ENCODE assay signal across 10 cellular contexts in genomic region chr2:120740765-120741513, GRCh38. TPM values are rescaled to one million over a fixed set of nuclear protein-coding genes. Genes with fewer than 3 reads are reported as not detected.
A peak's percentile ranks its signal among the peaks of the same experiment; 100 is the strongest.
DNase-seq lines count a peak whose midpoint lies in the region; ATAC-seq and TF ChIP-seq lines count a peak whose summit lies in the region.
"Had no signal": no experiment of that assay in that cellular context is flagged by ENCODE, and none has a peak within 500 bp of the region (broad histone marks: within the 10 kb centered on the region; RNA-seq: fewer than 3 reads in every experiment).

No MANE protein-coding gene starts in this region.

- H3K9me3 ChIP-seq in cardiac muscle cell (ENCODE audit: low read depth) = no peaks in the 10 kb centered on the region
- H3K9me3 ChIP-seq in ectodermal cell (ENCODE audit: control insufficient read depth, low read length) = no peaks in the 10 kb centered on the region
- no peaks in the 10 kb centered on the region for H3K9me3 ChIP-seq in muscle layer of colon (ENCODE audit: low read length)

- H3K4me1 ChIP-seq in cardiac muscle cell (ENCODE audit: low read depth) = peaks cover 44% of the 10 kb centered on the region
- H3K4me1 ChIP-seq in ectodermal cell (ENCODE audit: control insufficient read depth, insufficient read depth, low read length) = peaks cover 44% of the 10 kb centered on the region
- peaks cover 8% of the 10 kb centered on the region for H3K4me1 ChIP-seq in muscle layer of colon (ENCODE audit: insufficient read depth, low read length)

- intact Hi-C loops in cardiac septum (cut with DNase I) = no loop called here

- H3K27ac ChIP-seq in cardiac muscle cell = peak overlapping the region; percentile 71
- H3K27ac ChIP-seq in ectodermal cell (ENCODE audit: insufficient read depth, low read depth, low read length, poor library complexity, severe bottlenecking) = peak overlapping the region; percentile 94
- no peak overlapping the region for H3K27ac ChIP-seq in muscle layer of colon (ENCODE audit: low read depth, low read length)
- H3K27ac ChIP-seq: KMS-11 had no signal

- peaks cover 2% of the 10 kb centered on the region for H3K4me1 Mint-ChIP-seq in activated naive CD8-positive, alpha-beta T cell treated with anti-CD3 and anti-CD28 coated beads, Interleukin-2, amount 50 U/mL, for 24 hours

- H3K36me3 ChIP-seq in cardiac muscle cell = no peaks in the 10 kb centered on the region
- H3K36me3 ChIP-seq in ectodermal cell (ENCODE audit: control insufficient read depth, insufficient read depth, low read length) = no peaks in the 10 kb centered on the region
- no peaks in the 10 kb centered on the region for H3K36me3 ChIP-seq in muscle layer of colon (ENCODE audit: insufficient read depth, low read length)

- 2% methylated on average over 18 to 19 of the region's 19 CpGs for WGBS in ectodermal cell, 2 experiments

- no peak overlapping the region for H3K4me3 Mint-ChIP-seq in activated naive CD8-positive, alpha-beta T cell treated with anti-CD3 and anti-CD28 coated beads, Interleukin-2, amount 50 U/mL, for 24 hours
- H3K4me3 Mint-ChIP-seq: CD4-positive, CD25-positive, alpha-beta regulatory T cell had no signal

- no peaks in the 10 kb centered on the region for H3K27me3 ChIP-seq in cardiac muscle cell
- H3K27me3 ChIP-seq in ectodermal cell (ENCODE audit: control insufficient read depth, insufficient read depth, low read length, poor library complexity, severe bottlenecking) = no peaks in the 10 kb centered on the region
- peaks cover 0 to 6% of the 10 kb centered on the region in 2 donors for H3K27me3 ChIP-seq in muscle layer of colon (ENCODE audit: control insufficient read depth in 1 of 2, insufficient read depth in 2 of 2, low read length in 2 of 2)

- no peaks in the 10 kb centered on the region for H3K36me3 Mint-ChIP-seq in activated naive CD8-positive, alpha-beta T cell treated with anti-CD3 and anti-CD28 coated beads, Interleukin-2, amount 50 U/mL, for 24 hours (ENCODE audit: low read depth)
- H3K36me3 Mint-ChIP-seq: CD4-positive, CD25-positive, alpha-beta regulatory T cell had no signal

- peak; percentile 4 for TF ChIP-seq CTCF in cardiac muscle cell (IDR thresholded peaks at IDR 0.05; ENCODE audit: low read depth, low read length)

- H3K27ac Mint-ChIP-seq in activated naive CD8-positive, alpha-beta T cell treated with anti-CD3 and anti-CD28 coated beads, Interleukin-2, amount 50 U/mL, for 24 hours = no peak overlapping the region
- H3K27ac Mint-ChIP-seq: CD4-positive, CD25-positive, alpha-beta regulatory T cell had no signal

- no peaks in the 10 kb centered on the region for H3K9me3 Mint-ChIP-seq in activated naive CD8-positive, alpha-beta T cell treated with anti-CD3 and anti-CD28 coated beads, Interleukin-2, amount 50 U/mL, for 24 hours

- H3K27me3 Mint-ChIP-seq in activated naive CD8-positive, alpha-beta T cell treated with anti-CD3 and anti-CD28 coated beads, Interleukin-2, amount 50 U/mL, for 24 hours = peaks cover 75% of the 10 kb centered on the region

- peak; percentile 55 to 83 for DNase-seq in cardiac muscle cell (ENCODE audit: low read depth in 1 of 2, low spot score in 1 of 2)
- DNase-seq in cardiac septum (ENCODE audit: low spot score) = no peak
- DNase-seq in COLO668 (lab: John Stamatoyannopoulos, UW; ENCODE audit: unreplicated experiment) = no peak
- DNase-seq in activated naive CD8-positive, alpha-beta T cell treated with anti-CD3 and anti-CD28 coated beads, Interleukin-2, amount 50 U/mL, for 24 hours = no peak
- DNase-seq in D341Med (ENCODE audit: low spot score) = no peak
- DNase-seq: CD4-positive, CD25-positive, alpha-beta regulatory T cell had no signal

- H3K9ac ChIP-seq in muscle layer of colon (ENCODE audit: low read length) = no peak overlapping the region
- H3K9ac ChIP-seq: KMS-11 had no signal

- H3K4me3 ChIP-seq in cardiac muscle cell = peak overlapping the region; percentile 29
- peak overlapping the region; percentile 46 for H3K4me3 ChIP-seq in ectodermal cell (ENCODE audit: insufficient read depth, low read depth, low read length)
- peak overlapping the region; percentile 32 to 43 for H3K4me3 ChIP-seq in muscle layer of colon (ENCODE audit: low read depth in 1 of 2, low read length in 2 of 2)

- no peak for ATAC-seq in HG02973 (IDR thresholded peaks at IDR 0.05; ENCODE audit: unreplicated experiment)
- no peak for ATAC-seq in activated naive CD8-positive, alpha-beta T cell treated with anti-CD3 and anti-CD28 coated beads, Interleukin-2, amount 50 U/mL, for 24 hours

RNA-seq across cellular contexts. Expression of gene GLI2, which starts 5.3 kb away (rescaled TPM):
- total RNA-seq in cardiac muscle cell (9.5 and 13.8 TPM in 2 replicates), cardiac septum (1.8 TPM)
- polyA plus RNA-seq in cardiac muscle cell = 2.0 and 6.2 TPM in 2 replicates
- 37.4 TPM for polyA plus RNA-seq in ectodermal cell (2013, experiment 1 of 4)
- polyA plus RNA-seq in ectodermal cell (2013, experiment 2 of 4) = 40.1 TPM
- 33.6 TPM for polyA plus RNA-seq in ectodermal cell (2013, experiment 3 of 4)
- polyA plus RNA-seq in ectodermal cell (2013, experiment 4 of 4) = 32.7 TPM
- total RNA-seq: CD4-positive, CD25-positive, alpha-beta regulatory T cell had no signal
- polyA plus RNA-seq: CD4-positive, CD25-positive, alpha-beta regulatory T cell had no signal

Comparison
In these comparisons a context has a peak if more than half of its experiments do, and no peak if none do; other contexts are left out.
1. DNase-seq: peak in cardiac muscle cell (2 of 2); none in cardiac septum (single experiment), COLO668 (single experiment), activated naive CD8-positive, alpha-beta T cell treated with anti-CD3 and anti-CD28 coated beads, Interleukin-2, amount 50 U/mL, for 24 hours (single experiment) and D341Med (single experiment).
2. Peak in every context shown above with its lines, with median percentiles within 50 percentile points of each other: H3K4me3 ChIP-seq.